In the genomic region with DNA sequence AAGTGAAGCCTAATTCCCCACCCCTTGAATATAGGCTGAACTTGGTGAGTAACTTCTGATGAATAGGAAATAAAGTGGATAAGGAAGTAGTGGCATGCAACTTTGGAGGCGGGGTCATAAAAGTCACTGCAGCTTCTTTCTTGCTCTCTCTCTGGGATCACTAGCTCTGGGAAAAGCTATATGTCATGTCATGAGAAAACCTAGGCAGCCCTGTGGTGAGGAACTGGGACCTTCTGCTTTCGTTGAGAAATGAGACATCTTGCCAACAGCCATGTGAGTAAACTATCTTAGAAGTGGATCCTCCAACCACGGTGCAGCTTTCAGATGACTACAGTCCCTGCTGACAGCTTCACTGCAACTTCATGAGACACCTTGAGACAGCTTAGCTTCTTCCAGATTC, we compare ENCODE assay signal across 11 cellular contexts. TPM values are rescaled to one million over a fixed set of nuclear protein-coding genes. Genes with fewer than 3 reads are reported as not detected.
DNase-seq lines count a peak whose midpoint lies in the region; ATAC-seq and TF ChIP-seq lines count a peak whose summit lies in the region.
"Had no signal": no experiment of that assay in that cellular context is flagged by ENCODE, and none has a peak within 500 bp of the region (broad histone marks: within the 10 kb centered on the region; RNA-seq: fewer than 3 reads in every experiment).

No MANE protein-coding gene starts in this region.

- WGBS in aorta, 2 donors, result 36 to 63% methylated on average over 3 of the region's 3 CpGs

- CTCF ChIA-PET in MCF 10A (lab: Yijun Ruan, JAX), result interaction anchor here (0.7 to 0.8 kb wide), 2 partner anchors 15 to 193 kb away, joined by 3 to 4 read pairs; a partner anchor contains a TSS

- BruUV-seq in MCF 10A (replicated peaks; lab: Mats Ljungman, UMichigan), result no TSS peak

- H3K27me3 ChIP-seq in breast epithelium, result no peaks in the 10 kb centered on the region
- H3K27me3 ChIP-seq in upper lobe of right lung, result no peaks in the 10 kb centered on the region
- H3K27me3 ChIP-seq in aorta (ENCODE audit: control insufficient read depth in 1 of 2, insufficient read depth in 2 of 2, low read length in 1 of 2), result no peaks in the 10 kb centered on the region

- intact Hi-C loops in MCF 10A (cut with micrococcal nuclease) (no loop called here), breast epithelium (cut with DNase I; ENCODE audit: low total_unique reads) (no loop called here), upper lobe of right lung (cut with DNase I) (no loop called here), aorta (cut with DNase I) (no loop called here)

- H3K27me3 Mint-ChIP-seq in MCF 10A (ENCODE audit: insufficient read depth, unreplicated experiment), result no peaks in the 10 kb centered on the region

- H3K36me3 Mint-ChIP-seq in MCF 10A (ENCODE audit: insufficient read depth, unreplicated experiment), result no peaks in the 10 kb centered on the region

- H3K4me3 Mint-ChIP-seq in MCF 10A (ENCODE audit: unreplicated experiment), result no peak overlapping the region

- no peak for TF ChIP-seq POLR2A in breast epithelium (IDR thresholded peaks at IDR 0.05)

- H3K4me3 ChIP-seq in breast epithelium (no peak overlapping the region), choroid plexus epithelial cell (ENCODE audit: low read depth, low read length) (no peak overlapping the region), upper lobe of right lung (no peak overlapping the region), aorta (ENCODE audit: low read length in 2 of 2) (no peak overlapping the region)

- ATAC-seq in upper lobe of right lung (peak; percentile 81), aorta (ENCODE audit: low FRiP score) (no peak)
- ATAC-seq: Right ventricle myocardium inferior had no signal

- H3K4me1 ChIP-seq in breast epithelium, result no peaks in the 10 kb centered on the region
- H3K4me1 ChIP-seq in upper lobe of right lung, result no peaks in the 10 kb centered on the region
- no peaks in the 10 kb centered on the region for H3K4me1 ChIP-seq in aorta (ENCODE audit: control insufficient read depth in 1 of 2, insufficient read depth in 2 of 2, low read length in 2 of 2)

- DNase-seq in MCF 10A (ENCODE audit: unreplicated experiment) (peak; percentile 16), breast epithelium (ENCODE audit: low spot score in 2 of 2) (no peak), LHCN-M2 (ENCODE audit: low read depth) (peak; percentile 49), choroid plexus epithelial cell (ENCODE audit: low read depth) (peak; percentile 44), upper lobe of right lung (no peak), cerebellar cortex (ENCODE audit: low spot score) (no peak), aorta (no peak)
- no peak for DNase-seq in stimulated activated CD4-positive, alpha-beta T cell treated with anti-CD3 and anti-CD28 coated beads, Interleukin-1b, Interleukin-23, amount 100 ng/mL, for 48 hours
- DNase-seq: NCI-H1092 had no signal

- no peaks in the 10 kb centered on the region for H3K9me3 Mint-ChIP-seq in MCF 10A (ENCODE audit: unreplicated experiment)

- peaks cover 2% of the 10 kb centered on the region for H3K36me3 ChIP-seq in breast epithelium
- H3K36me3 ChIP-seq in upper lobe of right lung, result no peaks in the 10 kb centered on the region
- peaks cover 0 to 5% of the 10 kb centered on the region in 2 donors for H3K36me3 ChIP-seq in aorta (ENCODE audit: control insufficient read depth in 1 of 2, insufficient read depth in 2 of 2, low read length in 1 of 2)

- peaks cover 6% of the 10 kb centered on the region for H3K4me1 Mint-ChIP-seq in MCF 10A (ENCODE audit: insufficient read depth, unreplicated experiment)

- H3K27ac Mint-ChIP-seq in MCF 10A (ENCODE audit: low read depth, unreplicated experiment), result no peak overlapping the region

- H3K27ac ChIP-seq in breast epithelium (no peak overlapping the region), upper lobe of right lung (no peak overlapping the region), aorta (ENCODE audit: low read depth in 1 of 2, low read length in 2 of 2) (no peak overlapping the region)

- no peaks in the 10 kb centered on the region for H3K9me3 ChIP-seq in breast epithelium
- H3K9me3 ChIP-seq in upper lobe of right lung, result no peaks in the 10 kb centered on the region
- H3K9me3 ChIP-seq in aorta (ENCODE audit: control insufficient read depth, low read length), result no peaks in the 10 kb centered on the region

- TF ChIP-seq CTCF in MCF 10A (IDR thresholded peaks at IDR 0.05; ENCODE audit: unreplicated experiment) (no peak), breast epithelium (IDR thresholded peaks at IDR 0.05) (no peak), choroid plexus epithelial cell (conservative IDR thresholded peaks at IDR 0.05; ENCODE audit: low read depth, low read length) (no peak), upper lobe of right lung (IDR thresholded peaks at IDR 0.05) (no peak)

- POLR2A ChIA-PET in MCF 10A (lab: Yijun Ruan, JAX), result no interaction called here

RNA-seq across cellular contexts. Expression of a gene that starts 15.7 kb away (rescaled TPM):
- total RNA-seq in MCF 10A (2022) (3.1 and 4.2 TPM in 2 replicates), breast epithelium (1 to 10 TPM; 3.0 to 6.9 (median 4.9) TPM), LHCN-M2 (2014; rRNA removed) (1.1 and 1.5 TPM in 2 replicates), upper lobe of right lung (3.7 TPM), aorta (1 to 10 TPM; 1.5 to 2.4 TPM)
- 0.43 TPM for polyA plus RNA-seq in LHCN-M2 (2012)
- 1 to 10 TPM in 1 of 2 donors, under 1 TPM in 1; 0.38 to 1.2 TPM for polyA plus RNA-seq in aorta
- total RNA-seq: mononuclear cell had no signal

RNA-seq across cellular contexts. Expression of a gene that starts 15.8 kb away (rescaled TPM):
- total RNA-seq in MCF 10A (2022), result not detected in 2 replicates
- under 1 TPM; under 0.01 to 0.29 (median 0.16) TPM for total RNA-seq in breast epithelium
- total RNA-seq in LHCN-M2 (2014; rRNA removed), result not detected in 2 replicates
- polyA plus RNA-seq in LHCN-M2 (2012), result not detected
- total RNA-seq in upper lobe of right lung, result not detected
- total RNA-seq in aorta, result under 1 TPM in 1 of 2 donors, not detected in 1; 0.10 TPM
- polyA plus RNA-seq in aorta, result under 1 TPM in 1 of 2 donors, not detected in 1; 0.05 TPM
- total RNA-seq: Right ventricle myocardium inferior had no signal

Comparison
In these comparisons a context has a peak if more than half of its experiments do, and no peak if none do; other contexts are left out.
1. DNase-seq: peak in MCF 10A (single experiment), LHCN-M2 (single experiment) and choroid plexus epithelial cell (single experiment); none in breast epithelium (0 of 2), upper lobe of right lung (single experiment), stimulated activated CD4-positive, alpha-beta T cell treated with anti-CD3 and anti-CD28 coated beads, Interleukin-1b, Interleukin-23, amount 100 ng/mL, for 48 hours (single experiment), cerebellar cortex (single experiment) and aorta (0 of 2).